In genomic region chr3:9951598-9951961, GRCh38 we compare ENCODE assay signal across 8 cellular contexts. TPM values are rescaled to one million over a fixed set of nuclear protein-coding genes. Genes with fewer than 3 reads are reported as not detected.
DNase-seq lines count a peak whose midpoint lies in the region; ATAC-seq lines count a peak whose summit lies in the region.

No MANE protein-coding gene starts in this region.

- no peak overlapping the region for H3K9ac ChIP-seq in trophoblast cell (ENCODE audit: low read length)

- H3K4me1 ChIP-seq in effector memory CD4-positive, alpha-beta T cell (ENCODE audit: control insufficient read depth, insufficient read depth, low read length, poor library complexity, severe bottlenecking) = peaks cover 12% of the 10 kb centered on the region
- H3K4me1 ChIP-seq in trophoblast cell (ENCODE audit: control insufficient read depth in 1 of 2, insufficient read depth in 2 of 2, low read length in 2 of 2) = peaks cover 8 to 17% of the 10 kb centered on the region in 2 experiments

- no peak overlapping the region for H2AFZ ChIP-seq in trophoblast cell (ENCODE audit: insufficient read depth, low read length, poor library complexity)

- no peak overlapping the region for H4K91ac ChIP-seq in trophoblast cell (ENCODE audit: low read depth, low read length)

- no peaks in the 10 kb centered on the region for H3K36me3 ChIP-seq in effector memory CD4-positive, alpha-beta T cell (ENCODE audit: control insufficient read depth, insufficient read depth, low read length)
- H3K36me3 ChIP-seq in trophoblast cell (ENCODE audit: control insufficient read depth in 1 of 2, insufficient read depth in 2 of 2, low read length in 2 of 2) = no peaks in the 10 kb centered on the region

- H3K27ac ChIP-seq in effector memory CD4-positive, alpha-beta T cell (ENCODE audit: insufficient read depth, low read length, poor library complexity, severe bottlenecking) = no peak overlapping the region
- no peak overlapping the region for H3K27ac ChIP-seq in trophoblast cell (ENCODE audit: low read depth, low read length)

- H3K79me2 ChIP-seq in trophoblast cell (ENCODE audit: control insufficient read depth, insufficient read depth, low read length, poor library complexity) = peaks cover 2% of the 10 kb centered on the region

- peaks cover 3% of the 10 kb centered on the region for H3K79me1 ChIP-seq in trophoblast cell (ENCODE audit: low read length)

- H3K27ac Mint-ChIP-seq in IgD-negative memory B cell = no peak overlapping the region

- H2AK5ac ChIP-seq in trophoblast cell (ENCODE audit: low read length) = no peak overlapping the region

- no peak overlapping the region for H3K18ac ChIP-seq in trophoblast cell (ENCODE audit: low read length)

- WGBS in trophoblast cell (ENCODE audit: extremely low coverage, insufficient coverage, insufficient read length) = no CpG with 5 or more reads among the region's 10 CpGs

- peaks cover 5 to 15% (median 11%) of the 10 kb centered on the region in 3 donors for H3K4me1 Mint-ChIP-seq in IgD-negative memory B cell

- H3K9me3 ChIP-seq in effector memory CD4-positive, alpha-beta T cell (ENCODE audit: control insufficient read depth, low read length) = no peaks in the 10 kb centered on the region
- no peaks in the 10 kb centered on the region for H3K9me3 ChIP-seq in trophoblast cell (ENCODE audit: insufficient read depth, low read depth, low read length)

- ATAC-seq in GM18868 (IDR thresholded peaks at IDR 0.05; ENCODE audit: unreplicated experiment) = peak; percentile 29

- H3K4me3 Mint-ChIP-seq in IgD-negative memory B cell = peak overlapping the region; percentile 85 to 95 (median 88)

- DNase-seq in effector memory CD4-positive, alpha-beta T cell = no peak
- DNase-seq in trophoblast cell (no peak), occipital lobe (lab: John Stamatoyannopoulos, UW) (no peak), medulla oblongata (ENCODE audit: extremely low spot score) (no peak), retina (no peak)
- no peak for DNase-seq in activated CD8-positive, alpha-beta memory T cell treated with anti-CD3 and anti-CD28 coated beads, Interleukin-2, amount 50 U/mL, for 48 hours

- no peaks in the 10 kb centered on the region for H3K27me3 ChIP-seq in effector memory CD4-positive, alpha-beta T cell (replicated peaks; ENCODE audit: control insufficient read depth, insufficient read depth, low read length, poor library complexity, severe bottlenecking)
- H3K27me3 ChIP-seq in trophoblast cell (ENCODE audit: insufficient read depth, low read length) = peaks cover 5% of the 10 kb centered on the region

- no peak overlapping the region for H4K8ac ChIP-seq in trophoblast cell (ENCODE audit: low read depth, low read length)

- H2BK120ac ChIP-seq in trophoblast cell (ENCODE audit: insufficient read depth, low read length, poor library complexity) = no peak overlapping the region

- H3K9me3 Mint-ChIP-seq in IgD-negative memory B cell = no peaks in the 10 kb centered on the region

- H3K23ac ChIP-seq in trophoblast cell (ENCODE audit: low read length) = no peak overlapping the region

- H2BK12ac ChIP-seq in trophoblast cell (ENCODE audit: low read length) = no peak overlapping the region

- peak overlapping the region; percentile 69 for H3K4me3 ChIP-seq in effector memory CD4-positive, alpha-beta T cell (ENCODE audit: insufficient read depth, low read depth, low read length, poor library complexity, severe bottlenecking)
- peak overlapping the region; percentile 79 for H3K4me3 ChIP-seq in trophoblast cell (ENCODE audit: low read depth, low read length)

- peaks cover 2% of the 10 kb centered on the region for H3K27me3 Mint-ChIP-seq in IgD-negative memory B cell

- H3K4me2 ChIP-seq in trophoblast cell (ENCODE audit: low read length) = peak overlapping the region; percentile 92

- no peak overlapping the region for H3K14ac ChIP-seq in trophoblast cell (ENCODE audit: low read length)

- H3K36me3 Mint-ChIP-seq in IgD-negative memory B cell = no peaks in the 10 kb centered on the region

- H3K4ac ChIP-seq in trophoblast cell (ENCODE audit: low read depth, low read length) = no peak overlapping the region

- H4K12ac ChIP-seq in trophoblast cell (ENCODE audit: low read depth, low read length) = no peak overlapping the region

- H2BK5ac ChIP-seq in trophoblast cell (ENCODE audit: low read depth, low read length, poor library complexity) = no peak overlapping the region

RNA-seq across cellular contexts. Expression of gene PRRT3, which starts 0.6 kb away (rescaled TPM):
- 2.0 TPM for polyA plus RNA-seq in IgD-negative memory B cell
- 0.81 and 0.92 TPM in 2 replicates for polyA plus RNA-seq in trophoblast cell (2013)
- total RNA-seq in occipital lobe = 4.1 TPM

RNA-seq across cellular contexts. Expression of gene CRELD1, which starts 17.9 kb away (rescaled TPM):
- polyA plus RNA-seq in IgD-negative memory B cell = 17.7 TPM
- polyA plus RNA-seq in trophoblast cell (2013) = 12.6 and 13.0 TPM in 2 replicates
- 17.5 TPM for total RNA-seq in occipital lobe

RNA-seq across cellular contexts. Expression of gene IL17RC, which starts 34.7 kb away (rescaled TPM):
- 6.7 TPM for polyA plus RNA-seq in IgD-negative memory B cell
- 14.2 and 15.0 TPM in 2 replicates for polyA plus RNA-seq in trophoblast cell (2013)
- 4.5 TPM for total RNA-seq in occipital lobe

RNA-seq across cellular contexts. Expression of gene EMC3, which starts 35.1 kb away (rescaled TPM):
- polyA plus RNA-seq in IgD-negative memory B cell = 69.2 TPM
- polyA plus RNA-seq in trophoblast cell (2013) = 57.3 and 58.9 TPM in 2 replicates
- 31.4 TPM for total RNA-seq in occipital lobe

RNA-seq across cellular contexts. Expression of gene IL17RE, which starts 48.9 kb away (rescaled TPM):
- polyA plus RNA-seq in IgD-negative memory B cell = not detected
- 5.2 and 5.9 TPM in 2 replicates for polyA plus RNA-seq in trophoblast cell (2013)
- not detected for total RNA-seq in occipital lobe
